Comparison of ENCODE assay signal across 14 cellular contexts in the genomic region with DNA sequence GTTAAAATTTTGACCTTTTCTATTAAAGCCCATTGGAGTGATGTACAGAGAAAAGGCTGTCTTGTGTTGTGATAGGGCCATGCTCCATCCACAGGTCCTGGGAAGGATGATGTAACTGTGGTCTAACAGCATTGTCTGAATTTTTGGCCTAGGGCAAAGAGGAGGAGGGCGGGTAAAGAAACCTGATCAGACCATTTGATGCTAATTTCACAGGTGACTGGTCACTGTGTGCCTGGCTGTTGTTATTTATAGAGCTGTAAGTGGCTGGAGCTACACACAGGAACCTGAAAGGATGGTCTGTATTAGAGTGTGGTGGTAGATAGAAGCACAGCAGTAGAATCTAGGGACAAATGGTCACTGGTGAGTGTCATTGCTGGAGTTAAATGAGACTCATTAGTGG.
DNase-seq lines count a peak whose midpoint lies in the region; ATAC-seq, FAIRE-seq and TF ChIP-seq lines count a peak whose summit lies in the region.
"Had no signal": no experiment of that assay in that cellular context is flagged by ENCODE, and none has a peak within 500 bp of the region (broad histone marks: within the 10 kb centered on the region; RNA-seq: fewer than 3 reads in every experiment).

No MANE protein-coding gene starts in this region.

- H3K9ac ChIP-seq in astrocyte (ENCODE audit: low read length) = no peak overlapping the region

- ATAC-seq in GM21447 (IDR thresholded peaks at IDR 0.05; ENCODE audit: unreplicated experiment) = no peak
- ATAC-seq: mucosa of descending colon, sciatic nerve had no signal

- 74 to 97% methylated on average over 1 of the region's 1 CpG for WGBS in lower leg skin, 2 donors

- H3K27ac ChIP-seq in astrocyte (ENCODE audit: low read depth, low read length) = no peak overlapping the region

- no peak overlapping the region for H3K27ac Mint-ChIP-seq in astrocyte (ENCODE audit: unreplicated experiment)
- H3K27ac Mint-ChIP-seq: activated B cell treated with CpG ODN at 0.5 μM for 24 hours had no signal

- no peak overlapping the region for H3K4me2 ChIP-seq in astrocyte (ENCODE audit: low read length)

- H3K27me3 ChIP-seq in astrocyte (ENCODE audit: insufficient read depth, low read length) = no peaks in the 10 kb centered on the region

- no peak overlapping the region for H3K4me3 Mint-ChIP-seq in astrocyte (ENCODE audit: unreplicated experiment)
- H3K4me3 Mint-ChIP-seq: activated B cell treated with CpG ODN at 0.5 μM for 24 hours had no signal

- no peaks in the 10 kb centered on the region for H3K9me3 ChIP-seq in astrocyte (ENCODE audit: insufficient read depth, low read depth, low read length)
- H3K9me3 ChIP-seq: mucosa of descending colon had no signal

- in situ Hi-C loops in GM13977 (cut with MboI; ENCODE audit: low pct_unique_long_range_greater_than_20kb, low sequenced_read_pairs, unreplicated experiment) = no loop called here

- H3K27me3 Mint-ChIP-seq in astrocyte (ENCODE audit: low read depth, unreplicated experiment) = no peaks in the 10 kb centered on the region
- H3K27me3 Mint-ChIP-seq: activated B cell treated with CpG ODN at 0.5 μM for 24 hours had no signal

- H3K79me2 ChIP-seq in astrocyte (ENCODE audit: insufficient read depth, low read length) = peaks cover 3% of the 10 kb centered on the region

- intact Hi-C loops in lower leg skin (cut with DNase I; ENCODE audit: low total_unique reads) = no loop called here

- H4K20me1 ChIP-seq in astrocyte (ENCODE audit: insufficient read depth, low read length) = peaks cover 58% of the 10 kb centered on the region

- H3K4me1 ChIP-seq in astrocyte (ENCODE audit: insufficient read depth, low read length) = peaks cover 11% of the 10 kb centered on the region

- no peaks in the 10 kb centered on the region for H3K36me3 Mint-ChIP-seq in astrocyte (ENCODE audit: low read depth, unreplicated experiment)

- peak; percentile 58 for FAIRE-seq in astrocyte (lab: Jason Lieb, UNC)

- peaks cover 4% of the 10 kb centered on the region for H3K9me3 Mint-ChIP-seq in astrocyte (ENCODE audit: unreplicated experiment)
- H3K9me3 Mint-ChIP-seq: activated B cell treated with CpG ODN at 0.5 μM for 24 hours had no signal

- peaks cover 26% of the 10 kb centered on the region for H3K4me1 Mint-ChIP-seq in astrocyte (ENCODE audit: low read depth, unreplicated experiment)

- no peaks in the 10 kb centered on the region for H3K36me3 ChIP-seq in astrocyte (ENCODE audit: insufficient read depth, low read length)

- no peak for TF ChIP-seq CTCF in astrocyte (IDR thresholded peaks at IDR 0.05; ENCODE audit: insufficient read depth, low read depth, low read length)
- no peak for TF ChIP-seq CTCF in lower leg skin (IDR thresholded peaks at IDR 0.05)
- TF ChIP-seq CTCF in GM13977 (IDR thresholded peaks at IDR 0.05; ENCODE audit: extremely low read depth, insufficient read depth, missing control alignments) = no peak

- DNase-seq in DMS 273 (lab: John Stamatoyannopoulos, UW; ENCODE audit: unreplicated experiment) = peak; percentile 26
- DNase-seq in DMS 273 treated with DMSO at 0.1 percent for 48 hours (lab: John Stamatoyannopoulos, UW) = no peak
- DNase-seq in NCI-H2171 (lab: John Stamatoyannopoulos, UW) = peak; percentile 70
- peak; percentile 58 for DNase-seq in astrocyte (ENCODE audit: low read depth)
- peak; percentile 44 for DNase-seq in renal cortical epithelial cell (ENCODE audit: low read depth)
- no peak for DNase-seq in lower leg skin (ENCODE audit: low spot score in 2 of 2)
- no peak for DNase-seq in GM13977 (ENCODE audit: low spot score)
- DNase-seq: 8988T, activated B cell treated with CpG ODN at 0.5 μM for 24 hours, foreskin fibroblast, KBM-7, mucosa of descending colon had no signal

- no peak overlapping the region for H3K4me3 ChIP-seq in astrocyte (ENCODE audit: insufficient read depth, low read depth, low read length)
- H3K4me3 ChIP-seq in lower leg skin (ENCODE audit: low read depth, poor library complexity, severe bottlenecking) = no peak overlapping the region
- H3K4me3 ChIP-seq: mucosa of descending colon had no signal

- no peak overlapping the region for H2AFZ ChIP-seq in astrocyte (ENCODE audit: low read depth, low read length)

- no peak for TF ChIP-seq POLR2A in lower leg skin (IDR thresholded peaks at IDR 0.05)

Comparison
In these comparisons a context has a peak if more than half of its experiments do, and no peak if none do; other contexts are left out.
1. DNase-seq: peak in DMS 273 (single experiment), NCI-H2171 (single experiment), astrocyte (single experiment) and renal cortical epithelial cell (single experiment); none in DMS 273 treated with DMSO at 0.1 percent for 48 hours (single experiment), lower leg skin (0 of 2) and GM13977 (single experiment).